In genomic region chr11:34438529-34439507, GRCh38 we compare ENCODE assay signal across 8 cellular contexts.
DNase-seq lines count a peak whose midpoint lies in the region; FAIRE-seq and TF ChIP-seq lines count a peak whose summit lies in the region.

Gene CAT, plus strand, starts transcription at chr11:34438934. Its CDS starts 80 bp downstream, at chr11:34439014.

- peak within 1 kb of the TSS; percentile 80 for H3K9ac ChIP-seq in Loucy (ENCODE audit: low read depth, low read length, poor library complexity, severe bottlenecking)

- H3K27me3 ChIP-seq in Loucy (ENCODE audit: insufficient read depth, low read length, poor library complexity, severe bottlenecking) = no peaks in the 10 kb centered on the region
- no peaks in the 10 kb centered on the region for H3K27me3 ChIP-seq in neutrophil

- peaks cover 54% of the 10 kb centered on the region for H3K79me2 ChIP-seq in Loucy (ENCODE audit: insufficient read depth, low read length)

- peaks cover 35% of the 10 kb centered on the region for H4K20me1 ChIP-seq in Loucy (ENCODE audit: insufficient read depth, low read length, poor library complexity, severe bottlenecking)

- no peaks in the 10 kb centered on the region for H3F3A ChIP-seq in Loucy (ENCODE audit: low read depth)

- DNase-seq in EL (peak; percentile 98), H54 (ENCODE audit: insufficient read length, low spot score) (peak; percentile 90), SHP77 (lab: John Stamatoyannopoulos, UW) (peak; percentile 96 to 97), fibroblast of pulmonary artery (ENCODE audit: low read depth) (peak; percentile 98), substantia nigra (lab: John Stamatoyannopoulos, UW) (peak; percentile 65 to 97 (median 93))
- peak; percentile 96 for DNase-seq in activated T-helper 9 cell treated with anti-CD3 and anti-CD28 coated beads, Interleukin-2, amount 50 U/mL, for 16 hours (ENCODE audit: low read depth)

- peak; percentile 90 for TF ChIP-seq POLR2A in H54 (IDR thresholded peaks at IDR 0.05; ENCODE audit: low read depth, low read length)

- H3K4me3 ChIP-seq in Loucy (ENCODE audit: low read length, poor library complexity, severe bottlenecking) (peak within 1 kb of the TSS; percentile 79), fibroblast of pulmonary artery (replicated peaks; ENCODE audit: low read depth, low read length) (peak within 1 kb of the TSS; percentile 81), neutrophil (ENCODE audit: low read depth in 1 of 2, low read length in 1 of 2) (peak within 1 kb of the TSS; percentile 93 to 97)

- TF ChIP-seq CTCF in Loucy (conservative IDR thresholded peaks at IDR 0.05; ENCODE audit: low read length) = no peak
- no peak for TF ChIP-seq CTCF in fibroblast of pulmonary artery (IDR thresholded peaks at IDR 0.05; ENCODE audit: low read length, missing control alignments)
- TF ChIP-seq CTCF in neutrophil (IDR thresholded peaks at IDR 0.05) = peak; percentile 42

- H3K9me2 ChIP-seq in Loucy (replicated peaks; ENCODE audit: low read depth, low read length) = no peaks in the 10 kb centered on the region

- peak within 1 kb of the TSS; percentile 78 for H2AFZ ChIP-seq in Loucy (ENCODE audit: low read length)

- peak within 1 kb of the TSS; percentile 90 for H3K27ac ChIP-seq in neutrophil
- H3K27ac ChIP-seq in substantia nigra (ENCODE audit: low read depth, low read length, poor library complexity, severe bottlenecking) = peak within 1 kb of the TSS; percentile 85

- peak; percentile 84 for FAIRE-seq in H54 (lab: Jason Lieb, UNC)

- H3K4me1 ChIP-seq in Loucy (ENCODE audit: insufficient read depth, low read length, poor library complexity, severe bottlenecking) (peaks cover 44% of the 10 kb centered on the region), neutrophil (ENCODE audit: control insufficient read depth in 1 of 2, insufficient read depth in 1 of 2, low read depth in 1 of 2, low read length in 1 of 2) (peaks cover 66 to 70% of the 10 kb centered on the region in 2 experiments)

- H3K36me3 ChIP-seq in Loucy (ENCODE audit: insufficient read depth, low read length) = no peaks in the 10 kb centered on the region
- H3K36me3 ChIP-seq in neutrophil = no peaks in the 10 kb centered on the region

- H3K9me3 ChIP-seq in Loucy (ENCODE audit: insufficient read depth, low read depth, low read length) (no peaks in the 10 kb centered on the region), neutrophil (no peaks in the 10 kb centered on the region)

- H3K4me2 ChIP-seq in Loucy (ENCODE audit: low read depth, low read length, poor library complexity, severe bottlenecking) = peak within 1 kb of the TSS; percentile 81

Comparison
In these comparisons a context has a peak if more than half of its experiments do, and no peak if none do; other contexts are left out.
1. Peak in every context shown above with its lines: DNase-seq, H3K4me3 ChIP-seq and H3K27ac ChIP-seq.